13 cellular contexts compared by ENCODE assay signal in genomic region chrX:96373047-96373355, GRCh38.
"Had no signal": no experiment of that assay in that cellular context is flagged by ENCODE, and none has a peak within 500 bp of the region (broad histone marks: within the 10 kb centered on the region; RNA-seq: fewer than 3 reads in every experiment).

No MANE protein-coding gene starts in this region.

- H3K27me3 Mint-ChIP-seq: activated CD8-positive, alpha-beta memory T cell treated with anti-CD3 and anti-CD28 coated beads, Interleukin-2, amount 10 ng/mL, durations not matched to agents 7 days and 5 days; activated naive CD8-positive, alpha-beta T cell; naive B cell had no signal

- H3K4me1 Mint-ChIP-seq: activated CD8-positive, alpha-beta memory T cell treated with anti-CD3 and anti-CD28 coated beads, Interleukin-2, amount 10 ng/mL, durations not matched to agents 7 days and 5 days; naive B cell had no signal

- H3K27ac ChIP-seq: esophagus squamous epithelium, stomach, thoracic aorta had no signal

- H3K27ac Mint-ChIP-seq: activated CD8-positive, alpha-beta memory T cell treated with anti-CD3 and anti-CD28 coated beads, Interleukin-2, amount 10 ng/mL, durations not matched to agents 7 days and 5 days; activated naive CD8-positive, alpha-beta T cell; activated T-cell treated with anti-CD3 and anti-CD28 coated beads, Interleukin-2, amount 50 U/mL, for 24 hours; naive B cell had no signal

- H3K36me3 Mint-ChIP-seq: activated CD8-positive, alpha-beta memory T cell treated with anti-CD3 and anti-CD28 coated beads, Interleukin-2, amount 10 ng/mL, durations not matched to agents 7 days and 5 days; activated naive CD8-positive, alpha-beta T cell; naive B cell had no signal

- ATAC-seq: activated CD8-positive, alpha-beta memory T cell treated with anti-CD3 and anti-CD28 coated beads, Interleukin-2, amount 10 ng/mL, durations not matched to agents 7 days and 5 days had no signal

- H3K4me3 Mint-ChIP-seq: activated CD8-positive, alpha-beta memory T cell treated with anti-CD3 and anti-CD28 coated beads, Interleukin-2, amount 10 ng/mL, durations not matched to agents 7 days and 5 days; activated naive CD8-positive, alpha-beta T cell; activated T-cell treated with anti-CD3 and anti-CD28 coated beads, Interleukin-2, amount 50 U/mL, for 24 hours; naive B cell had no signal

- DNase-seq: activated CD4-positive, alpha-beta T cell treated with anti-CD3 and anti-CD28 coated beads, Interleukin-2, amount 50 U/mL, for 48 hours; activated CD4-positive, CD25-positive, alpha-beta regulatory T cell treated with anti-CD3 and anti-CD28 coated beads, Interleukin-2, amount 50 U/mL, for 72 hours; activated CD8-positive, alpha-beta memory T cell treated with anti-CD3 and anti-CD28 coated beads, Interleukin-2, amount 10 ng/mL, durations not matched to agents 7 days and 5 days; activated effector memory CD4-positive, alpha-beta T cell treated with Interleukin-2 at 50 U/mL for 16 hours; activated T-cell treated with anti-CD3 and anti-CD28 coated beads, Interleukin-2, amount 50 U/mL, for 24 hours; cerebellar nuclear complex; esophagus squamous epithelium; left colon; naive B cell; stimulated activated CD4-positive, alpha-beta T cell treated with anti-CD3 and anti-CD28 coated beads, Interleukin-4, amount 100 ng/mL, for 4 hours; stomach had no signal

- H3K9me3 Mint-ChIP-seq: activated T-cell treated with anti-CD3 and anti-CD28 coated beads, Interleukin-2, amount 50 U/mL, for 24 hours; naive B cell had no signal
